In genomic region chr16:5882087-5882661, GRCh38 we compare ENCODE assay signal across 1 cellular context.
TF ChIP-seq lines count a peak whose summit lies in the region.

No MANE protein-coding gene starts in this region.

TF ChIP-seq in K562, 482 proteins besides CTCF, POLR2A, EP300 and RAD21 (continued from another document):
- TF ChIP-seq ATF3 (IDR thresholded peaks at IDR 0.05), result no peak
- TF ChIP-seq ATF3 (CRISPR knock-in tag; conservative IDR thresholded peaks at IDR 0.05), result no peak
- TF ChIP-seq NFE2L1 (tag; IDR thresholded peaks at IDR 0.05; ENCODE audit: borderline replicate concordance, low read depth), result no peak
- TF ChIP-seq TEAD1 (CRISPR knock-in tag; IDR thresholded peaks at IDR 0.05), result no peak
- TF ChIP-seq MYBL2 (IDR thresholded peaks at IDR 0.05; ENCODE audit: low read depth), result no peak
- no peak for TF ChIP-seq MYBL2 (CRISPR knock-in tag; IDR thresholded peaks at IDR 0.05; ENCODE audit: borderline replicate concordance)
- TF ChIP-seq, protein P1, sequence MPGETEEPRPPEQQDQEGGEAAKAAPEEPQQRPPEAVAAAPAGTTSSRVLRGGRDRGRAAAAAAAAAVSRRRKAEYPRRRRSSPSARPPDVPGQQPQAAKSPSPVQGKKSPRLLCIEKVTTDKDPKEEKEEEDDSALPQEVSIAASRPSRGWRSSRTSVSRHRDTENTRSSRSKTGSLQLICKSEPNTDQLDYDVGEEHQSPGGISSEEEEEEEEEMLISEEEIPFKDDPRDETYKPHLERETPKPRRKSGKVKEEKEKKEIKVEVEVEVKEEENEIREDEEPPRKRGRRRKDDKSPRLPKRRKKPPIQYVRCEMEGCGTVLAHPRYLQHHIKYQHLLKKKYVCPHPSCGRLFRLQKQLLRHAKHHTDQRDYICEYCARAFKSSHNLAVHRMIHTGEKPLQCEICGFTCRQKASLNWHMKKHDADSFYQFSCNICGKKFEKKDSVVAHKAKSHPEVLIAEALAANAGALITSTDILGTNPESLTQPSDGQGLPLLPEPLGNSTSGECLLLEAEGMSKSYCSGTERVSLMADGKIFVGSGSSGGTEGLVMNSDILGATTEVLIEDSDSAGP (CRISPR knock-in tag; IDR thresholded peaks at IDR 0.05), result no peak
- no peak for TF ChIP-seq CHD2 (IDR thresholded peaks at IDR 0.05; ENCODE audit: low read depth, low read length)
- TF ChIP-seq ZNF143 (CRISPR knock-in tag; IDR thresholded peaks at IDR 0.05), result 0 out of 2 replicates have a peak, but pooled peaks have one; percentile 33
- no peak for TF ChIP-seq U2AF2 (optimal IDR thresholded peaks at IDR 0.05; ENCODE audit: low read depth, low read length)
- TF ChIP-seq SIX5 (IDR thresholded peaks at IDR 0.05; ENCODE audit: borderline replicate concordance in 1 of 2, insufficient read depth in 1 of 2, low read depth in 1 of 2, low read length in 2 of 2), result peak in 1 of 2 experiments; percentile 29; a peak in 2 of 4 replicates
- no peak for TF ChIP-seq FOXA1 (IDR thresholded peaks at IDR 0.05; ENCODE audit: borderline replicate concordance)
- no peak for TF ChIP-seq ARID2 (IDR thresholded peaks at IDR 0.05)
- no peak for TF ChIP-seq MNT (conservative IDR thresholded peaks at IDR 0.05)
- TF ChIP-seq ZNF778 (CRISPR knock-in tag; IDR thresholded peaks at IDR 0.05), result no peak
- TF ChIP-seq ELF2 (CRISPR knock-in tag; IDR thresholded peaks at IDR 0.05), result no peak
- TF ChIP-seq GTF3C2 (IDR thresholded peaks at IDR 0.05; ENCODE audit: borderline replicate concordance, extremely low read depth, insufficient read length), result no peak
- TF ChIP-seq BCOR (IDR thresholded peaks at IDR 0.05), result peak; percentile 80
- no peak for TF ChIP-seq MXI1 (IDR thresholded peaks at IDR 0.05; ENCODE audit: low read depth, low read length)
- TF ChIP-seq GABPA (tag; conservative IDR thresholded peaks at IDR 0.05; ENCODE audit: low read depth), result no peak
- TF ChIP-seq ZKSCAN1 (IDR thresholded peaks at IDR 0.05; ENCODE audit: low read depth, low read length), result no peak
- no peak for TF ChIP-seq ZNF507 (tag; conservative IDR thresholded peaks at IDR 0.05)
- TF ChIP-seq ZNF146 (CRISPR knock-in tag; IDR thresholded peaks at IDR 0.05; ENCODE audit: unreplicated experiment), result no peak
- TF ChIP-seq CBX2 (IDR thresholded peaks at IDR 0.05; ENCODE audit: insufficient read depth, low read length, poor library complexity, severe bottlenecking), result no peak
- no peak for TF ChIP-seq ZNF444 (CRISPR knock-in tag; IDR thresholded peaks at IDR 0.05)
- no peak for TF ChIP-seq TEAD2 (tag; IDR thresholded peaks at IDR 0.05)
- no peak for TF ChIP-seq DPF2 (IDR thresholded peaks at IDR 0.05)
- no peak for TF ChIP-seq NKRF (IDR thresholded peaks at IDR 0.05; ENCODE audit: borderline replicate concordance)
- TF ChIP-seq, protein P2, sequence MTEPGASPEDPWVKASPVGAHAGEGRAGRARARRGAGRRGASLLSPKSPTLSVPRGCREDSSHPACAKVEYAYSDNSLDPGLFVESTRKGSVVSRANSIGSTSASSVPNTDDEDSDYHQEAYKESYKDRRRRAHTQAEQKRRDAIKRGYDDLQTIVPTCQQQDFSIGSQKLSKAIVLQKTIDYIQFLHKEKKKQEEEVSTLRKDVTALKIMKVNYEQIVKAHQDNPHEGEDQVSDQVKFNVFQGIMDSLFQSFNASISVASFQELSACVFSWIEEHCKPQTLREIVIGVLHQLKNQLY (CRISPR knock-in tag; conservative IDR thresholded peaks at IDR 0.05), result no peak
- TF ChIP-seq, protein P3, sequence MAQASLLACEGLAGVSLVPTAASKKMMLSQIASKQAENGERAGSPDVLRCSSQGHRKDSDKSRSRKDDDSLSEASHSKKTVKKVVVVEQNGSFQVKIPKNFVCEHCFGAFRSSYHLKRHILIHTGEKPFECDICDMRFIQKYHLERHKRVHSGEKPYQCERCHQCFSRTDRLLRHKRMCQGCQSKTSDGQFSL (CRISPR knock-in tag; IDR thresholded peaks at IDR 0.05), result no peak
- TF ChIP-seq, protein P3 (tag; IDR thresholded peaks at IDR 0.05), result no peak
- TF ChIP-seq, protein P4, sequence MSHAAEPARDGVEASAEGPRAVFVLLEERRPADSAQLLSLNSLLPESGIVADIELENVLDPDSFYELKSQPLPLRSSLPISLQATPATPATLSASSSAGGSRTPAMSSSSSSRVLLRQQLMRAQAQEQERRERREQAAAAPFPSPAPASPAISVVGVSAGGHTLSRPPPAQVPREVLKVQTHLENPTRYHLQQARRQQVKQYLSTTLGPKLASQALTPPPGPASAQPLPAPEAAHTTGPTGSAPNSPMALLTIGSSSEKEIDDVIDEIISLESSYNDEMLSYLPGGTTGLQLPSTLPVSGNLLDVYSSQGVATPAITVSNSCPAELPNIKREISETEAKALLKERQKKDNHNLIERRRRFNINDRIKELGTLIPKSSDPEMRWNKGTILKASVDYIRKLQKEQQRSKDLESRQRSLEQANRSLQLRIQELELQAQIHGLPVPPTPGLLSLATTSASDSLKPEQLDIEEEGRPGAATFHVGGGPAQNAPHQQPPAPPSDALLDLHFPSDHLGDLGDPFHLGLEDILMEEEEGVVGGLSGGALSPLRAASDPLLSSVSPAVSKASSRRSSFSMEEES (CRISPR knock-in tag; IDR thresholded peaks at IDR 0.05), result peak; percentile 72
